ENCODE assay signal across 28 cellular contexts in the genomic region with DNA sequence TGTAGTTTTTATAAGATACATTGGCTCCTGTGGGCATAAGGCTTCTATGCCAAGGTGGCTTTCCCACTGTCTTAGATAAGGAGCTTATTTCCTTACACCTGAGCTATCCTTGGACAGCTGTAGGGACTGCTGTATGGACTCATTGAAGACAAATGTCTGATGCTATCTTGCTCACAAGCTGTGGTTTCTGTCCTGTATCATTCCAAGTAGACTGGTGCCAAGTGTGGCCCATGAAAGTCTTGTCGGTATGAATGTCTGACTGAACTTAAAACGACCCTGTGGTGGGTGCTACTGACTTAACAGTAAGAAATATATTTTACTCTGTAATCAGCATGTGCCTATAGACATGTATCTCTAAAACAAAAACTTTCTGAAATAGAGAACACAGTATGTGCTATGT. TPM values are rescaled to one million over a fixed set of nuclear protein-coding genes. Genes with fewer than 3 reads are reported as not detected.
"Had no signal": no experiment of that assay in that cellular context is flagged by ENCODE, and none has a peak within 500 bp of the region (broad histone marks: within the 10 kb centered on the region; RNA-seq: fewer than 3 reads in every experiment).

No MANE protein-coding gene starts in this region.

- H3K36me3 Mint-ChIP-seq: natural killer cell treated with Interleukin-12 subunit alpha and Interleukin-12 subunit beta and Interleukin-15 and Interleukin-18, amount 100 ng/mL, for 72 hours had no signal

- H3K4me2 ChIP-seq: hepatocyte had no signal

- H3K4me1 ChIP-seq: left ventricle myocardium inferior, right atrium auricular region, right lobe of liver, upper lobe of right lung had no signal

- H2AFZ ChIP-seq: hepatocyte had no signal

- H3K9me3 ChIP-seq: left ventricle myocardium inferior, ovary, right atrium auricular region, right lobe of liver, suprapubic skin, thoracic aorta, tibial artery, upper lobe of right lung had no signal

- H3K4me3 Mint-ChIP-seq: mesothelial cell of epicardium; naive thymus-derived CD4-positive, alpha-beta T cell; natural killer cell treated with Interleukin-12 subunit alpha and Interleukin-12 subunit beta and Interleukin-15 and Interleukin-18, amount 100 ng/mL, for 72 hours; stimulated activated naive CD8-positive, alpha-beta T cell treated with anti-CD3 and anti-CD28 coated beads, Interleukin-15, Interleukin-2, amounts not matched to agents 100 ng/mL and 50 ng/mL, for 24 hours had no signal

- DNase-seq: islet precursor cell; left ventricle myocardium inferior; mesendoderm; naive thymus-derived CD4-positive, alpha-beta T cell; ovary; right lobe of liver; stimulated activated CD4-positive, alpha-beta T cell treated with anti-CD3 and anti-CD28 coated beads, Interleukin-12 subunit alpha, Interleukin-12 subunit beta, amount 100 ng/mL, for 4 hours; stimulated activated CD4-positive, alpha-beta T cell treated with anti-CD3 and anti-CD28 coated beads, Interleukin-15, amount 100 ng/mL, for 24 hours; stimulated activated CD4-positive, alpha-beta T cell treated with anti-CD3 and anti-CD28 coated beads, Interleukin-2, amount 100 ng/mL, for 24 hours; stimulated activated CD4-positive, alpha-beta T cell treated with anti-CD3 and anti-CD28 coated beads, Interleukin-4, amount 100 ng/mL, for 1 hour; stimulated activated naive CD4-positive, alpha-beta T cell; tibial artery; trophoblast cell; upper lobe of right lung had no signal

- H3K27ac Mint-ChIP-seq: mesothelial cell of epicardium; stimulated activated naive CD8-positive, alpha-beta T cell treated with anti-CD3 and anti-CD28 coated beads, Interleukin-15, Interleukin-2, amounts not matched to agents 100 ng/mL and 50 ng/mL, for 24 hours had no signal

- H3K27ac ChIP-seq: hepatocyte, left ventricle myocardium inferior, ovary, right atrium auricular region, right lobe of liver, suprapubic skin, thoracic aorta, tibial artery, upper lobe of right lung had no signal

- H3K9me3 Mint-ChIP-seq: mesothelial cell of epicardium; naive thymus-derived CD4-positive, alpha-beta T cell; natural killer cell treated with Interleukin-12 subunit alpha and Interleukin-12 subunit beta and Interleukin-15 and Interleukin-18, amount 100 ng/mL, for 72 hours; stimulated activated naive CD8-positive, alpha-beta T cell treated with anti-CD3 and anti-CD28 coated beads, Interleukin-15, Interleukin-2, amounts not matched to agents 100 ng/mL and 50 ng/mL, for 24 hours had no signal

- H3K36me3 ChIP-seq: ovary had no signal

- ATAC-seq: naive thymus-derived CD4-positive, alpha-beta T cell; natural killer cell treated with Interleukin-12 subunit alpha and Interleukin-12 subunit beta and Interleukin-15 and Interleukin-18, amount 100 ng/mL, for 72 hours; right lobe of liver; upper lobe of right lung had no signal

- H3K27me3 Mint-ChIP-seq: naive thymus-derived CD4-positive, alpha-beta T cell; natural killer cell treated with Interleukin-12 subunit alpha and Interleukin-12 subunit beta and Interleukin-15 and Interleukin-18, amount 100 ng/mL, for 72 hours; progenitor cell of endocrine pancreas; stimulated activated naive CD8-positive, alpha-beta T cell treated with anti-CD3 and anti-CD28 coated beads, Interleukin-15, Interleukin-2, amounts not matched to agents 100 ng/mL and 50 ng/mL, for 24 hours had no signal

- H3K4me3 ChIP-seq: hepatocyte, left ventricle myocardium inferior, lung, ovary, right atrium auricular region, right lobe of liver, skin epidermis, suprapubic skin, thoracic aorta, tibial artery, upper lobe of right lung had no signal

- H3K4me1 Mint-ChIP-seq: mesothelial cell of epicardium; naive thymus-derived CD4-positive, alpha-beta T cell had no signal

- H3K27me3 ChIP-seq: hepatocyte, ovary, right atrium auricular region, right lobe of liver, suprapubic skin, tibial artery, upper lobe of right lung had no signal

- FAIRE-seq: urothelium cell line had no signal

- H3K79me2 ChIP-seq: hepatocyte had no signal

RNA-seq across cellular contexts. Expression of gene LARGE2, which starts 45.0 kb away (rescaled TPM):
- total RNA-seq: left ventricle myocardium inferior, pulmonary artery endothelial cell, subcutaneous adipose tissue had no signal
- polyA plus RNA-seq: neural cell had no signal
